8 cellular contexts compared by ENCODE assay signal in the genomic region with DNA sequence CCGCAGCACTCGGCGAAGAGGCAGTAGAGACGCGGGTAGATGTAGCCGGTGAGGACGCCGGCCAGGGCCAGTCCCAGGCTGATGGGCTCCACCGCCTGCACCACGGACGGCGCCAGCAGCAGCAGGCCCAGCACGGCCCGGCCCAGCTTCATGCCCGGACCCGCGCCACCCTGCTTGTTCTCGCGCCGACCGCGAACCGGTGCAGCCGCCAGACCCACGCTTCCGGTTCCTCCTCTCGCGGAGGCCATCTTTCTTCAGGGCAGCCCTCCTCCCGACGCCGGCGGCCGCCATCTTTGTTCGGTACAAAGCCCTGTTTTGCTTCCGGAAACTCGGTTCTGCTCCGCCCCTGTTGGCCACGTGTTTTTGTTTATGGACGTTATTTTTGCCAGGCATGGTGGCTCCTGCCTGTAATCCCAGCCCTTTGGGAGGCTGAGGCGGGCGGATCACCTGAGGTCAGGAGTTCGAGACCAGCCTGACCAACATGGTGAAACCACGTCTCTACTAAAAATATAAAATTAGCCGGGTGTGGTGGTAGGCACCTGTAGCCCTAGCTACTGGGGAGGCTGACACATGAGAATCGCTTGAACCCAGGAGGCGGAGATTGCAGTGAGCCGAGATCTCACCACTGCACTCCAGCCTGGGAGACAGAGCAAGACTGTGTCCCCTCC. TPM values are rescaled to one million over a fixed set of nuclear protein-coding genes. Genes with fewer than 3 reads are reported as not detected.
A peak's percentile ranks its signal among the peaks of the same experiment; 100 is the strongest.
DNase-seq lines count a peak whose midpoint lies in the region; ATAC-seq and TF ChIP-seq lines count a peak whose summit lies in the region.

A gene with protein sequence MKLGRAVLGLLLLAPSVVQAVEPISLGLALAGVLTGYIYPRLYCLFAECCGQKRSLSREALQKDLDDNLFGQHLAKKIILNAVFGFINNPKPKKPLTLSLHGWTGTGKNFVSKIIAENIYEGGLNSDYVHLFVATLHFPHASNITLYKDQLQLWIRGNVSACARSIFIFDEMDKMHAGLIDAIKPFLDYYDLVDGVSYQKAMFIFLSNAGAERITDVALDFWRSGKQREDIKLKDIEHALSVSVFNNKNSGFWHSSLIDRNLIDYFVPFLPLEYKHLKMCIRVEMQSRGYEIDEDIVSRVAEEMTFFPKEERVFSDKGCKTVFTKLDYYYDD (minus strand): TSS at position 203 of the 668 bp plus-strand sequence. CDS start 51 bp downstream, at position 152.

- peak within 1 kb of the TSS; percentile 34 for H3K27ac ChIP-seq in adipose tissue (ENCODE audit: low read depth, low read length)
- peak within 1 kb of the TSS in 11 of 12 donors; percentile 68 to 88 (median 76) for H3K27ac ChIP-seq in heart left ventricle

- H3K27ac Mint-ChIP-seq in type B pancreatic cell = peak within 1 kb of the TSS; percentile 74

- H3K4me3 ChIP-seq in heart left ventricle = peak within 1 kb of the TSS; percentile 50 to 99 (median 82)

- H3K27me3 ChIP-seq in heart left ventricle = no peaks in the 10 kb centered on the region

- peaks cover 10% of the 10 kb centered on the region for H3K4me1 Mint-ChIP-seq in type B pancreatic cell (ENCODE audit: unreplicated experiment)

- ATAC-seq in HG02759 (IDR thresholded peaks at IDR 0.05; ENCODE audit: unreplicated experiment) = peak; percentile 93
- peak; percentile 96 to 98 (median 96) for ATAC-seq in heart left ventricle

- TF ChIP-seq POLR2A in GM10847 (IDR thresholded peaks at IDR 0.05; ENCODE audit: extremely low read depth, insufficient read length) = peak; percentile 88
- peak in 1 of 2 donors; percentile 57 for TF ChIP-seq POLR2A in heart left ventricle (IDR thresholded peaks at IDR 0.05)

- DNase-seq in NCI-H1436 (lab: John Stamatoyannopoulos, UW) (peak; percentile 89), T follicular helper cell (ENCODE audit: low read depth) (peak; percentile 88), heart left ventricle (peak; percentile 94 to 97 (median 96)), pons (ENCODE audit: low spot score) (peak; percentile 93), type B pancreatic cell (ENCODE audit: extremely low spot score, unreplicated experiment) (peak; percentile 92)

- H3K4me1 ChIP-seq in heart left ventricle = peaks cover 0 to 11% (median 7%) of the 10 kb centered on the region in 12 donors

- no peaks in the 10 kb centered on the region for H3K9me3 Mint-ChIP-seq in type B pancreatic cell

- TF ChIP-seq CTCF in heart left ventricle (IDR thresholded peaks at IDR 0.05) (no peak), type B pancreatic cell (conservative IDR thresholded peaks at IDR 0.05) (no peak)

- H3K36me3 ChIP-seq in heart left ventricle = peaks cover 0 to 62% (median 57%) of the 10 kb centered on the region in 9 donors

- WGBS in adipose tissue, 3 donors = 4 to 5% (median 4%) methylated on average over 41 to 47 of the region's 47 CpGs
- 5 to 10% (median 5%) methylated on average over 34 to 47 of the region's 47 CpGs for WGBS in heart left ventricle, 4 donors

- H3K27me3 Mint-ChIP-seq in type B pancreatic cell = no peaks in the 10 kb centered on the region

- peaks cover 5% of the 10 kb centered on the region for H3K36me3 Mint-ChIP-seq in type B pancreatic cell

- intact Hi-C loops in heart left ventricle (cut with DNase I) = loop anchor here in 1 of 10 donors (2.0 kb wide), 1 partner anchor 21 kb away; the partner anchor contains the start of gene TOR1B

- H3K4me3 Mint-ChIP-seq in type B pancreatic cell = peak within 1 kb of the TSS; percentile 92

- no peaks in the 10 kb centered on the region for H3K9me3 ChIP-seq in heart left ventricle

RNA-seq across cellular contexts. Expression of the gene that starts here (rescaled TPM):
- polyA plus RNA-seq in adipose tissue = 10 to 100 TPM; 16.0 to 29.6 (median 16.1) TPM
- total RNA-seq in heart left ventricle = 10 to 100 TPM; 11.0 to 27.3 (median 15.7) TPM
- 10 to 100 TPM; 10.5 to 23.3 TPM for polyA plus RNA-seq in heart left ventricle
- 28.5 and 36.2 TPM in 2 replicates for total RNA-seq in type B pancreatic cell (ENCODE audit: low replicate concordance)

Comparison
In these comparisons a context has a peak if more than half of its experiments do, and no peak if none do; other contexts are left out.
1. Peak in every context shown above with its lines: DNase-seq, ATAC-seq, H3K4me3 ChIP-seq and H3K27ac ChIP-seq.